Comparison of ENCODE assay signal across 22 cellular contexts in the genomic region with DNA sequence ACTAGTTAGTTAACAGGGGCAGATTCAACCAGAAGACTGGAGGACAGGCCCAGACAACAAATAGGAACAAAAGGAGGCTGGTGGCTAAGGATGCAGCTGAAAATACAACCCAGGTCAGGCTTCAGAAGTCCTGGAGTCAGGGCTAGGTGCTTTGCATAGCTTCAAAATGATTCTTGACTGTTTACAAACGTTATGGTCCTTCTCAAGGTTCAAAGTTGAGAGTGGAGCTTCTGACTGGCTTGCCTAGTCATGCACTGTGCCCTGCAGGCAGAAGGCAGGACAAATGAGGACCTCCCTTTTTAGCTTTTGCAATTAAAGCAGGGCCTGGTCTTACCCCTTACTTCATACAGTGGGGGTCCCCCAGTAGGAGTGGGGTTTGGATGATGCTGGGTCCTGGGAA. TPM values are rescaled to one million over a fixed set of nuclear protein-coding genes. Genes with fewer than 3 reads are reported as not detected.
DNase-seq lines count a peak whose midpoint lies in the region; ATAC-seq, FAIRE-seq and TF ChIP-seq lines count a peak whose summit lies in the region.
"Had no signal": no experiment of that assay in that cellular context is flagged by ENCODE, and none has a peak within 500 bp of the region (broad histone marks: within the 10 kb centered on the region; RNA-seq: fewer than 3 reads in every experiment).

No MANE protein-coding gene starts in this region.

- H3K36me3 ChIP-seq in bronchial epithelial cell (ENCODE audit: control insufficient read depth, insufficient read depth, low read length), result no peaks in the 10 kb centered on the region

- FAIRE-seq in bronchial epithelial cell (lab: Jason Lieb, UNC), result peak; percentile 58
- FAIRE-seq in GM12892 (lab: Jason Lieb, UNC), result no peak
- FAIRE-seq: A549, GM12878, GM19239, H54, HTR-8/SVneo had no signal

- no peak for TF ChIP-seq CTCF in bronchial epithelial cell (IDR thresholded peaks at IDR 0.05; ENCODE audit: insufficient read depth, low read length, severe bottlenecking)

- peaks cover 22% of the 10 kb centered on the region for H3K27me3 ChIP-seq in bronchial epithelial cell (ENCODE audit: control insufficient read depth, insufficient read depth, low read length)

- ATAC-seq in sciatic nerve (no peak), GM19351 (IDR thresholded peaks at IDR 0.05; ENCODE audit: unreplicated experiment) (no peak)
- ATAC-seq: A549; CD8-positive, alpha-beta T cell; GM12878; GM23338; HCT116 had no signal

- H3K4me3 ChIP-seq in bronchial epithelial cell (ENCODE audit: low read depth, low read length), result no peak overlapping the region
- H3K4me3 ChIP-seq: A549, GM12878, GM23338 had no signal

- intact Hi-C loops in sciatic nerve (cut with DNase I), result no loop called here

- DNase-seq in activated CD8-positive, alpha-beta memory T cell treated with anti-CD3 and anti-CD28 coated beads for 24 hours, result peak; percentile 9
- no peak for DNase-seq in activated CD8-positive, alpha-beta memory T cell treated with anti-CD3 and anti-CD28 coated beads, Interleukin-2, amount 50 U/mL, for 4 hours
- DNase-seq in NCI-H526 treated with DMSO at 0.1 percent for 48 hours (lab: John Stamatoyannopoulos, UW) (peak; percentile 2), bronchial epithelial cell (ENCODE audit: low read depth) (no peak), sciatic nerve (ENCODE audit: low spot score) (peak; percentile 27), GM12892 (ENCODE audit: insufficient read length) (no peak), iPS-NIHi7 (ENCODE audit: extremely low spot score) (no peak)
- DNase-seq: AML-193, Calu3, DND-41, EL, HFFc6 had no signal

- no peak for TF ChIP-seq POLR2A in GM12892 (IDR thresholded peaks at IDR 0.05; ENCODE audit: low read depth, low read length)

RNA-seq across cellular contexts. Expression of a gene that starts 4.4 kb away (rescaled TPM):
- total RNA-seq in bronchial epithelial cell, result 0.13 TPM in 1 of 2 replicates, not detected in the other
- 20.1 TPM for total RNA-seq in sciatic nerve
- 0.23 TPM for polyA plus RNA-seq in GM12892 (2012; ENCODE audit: missing spikeins)
- polyA plus RNA-seq: IgD-negative memory B cell had no signal

Comparison
In these comparisons a context has a peak if more than half of its experiments do, and no peak if none do; other contexts are left out.
1. DNase-seq: peak in activated CD8-positive, alpha-beta memory T cell treated with anti-CD3 and anti-CD28 coated beads for 24 hours (single experiment), NCI-H526 treated with DMSO at 0.1 percent for 48 hours (single experiment) and sciatic nerve (single experiment); none in activated CD8-positive, alpha-beta memory T cell treated with anti-CD3 and anti-CD28 coated beads, Interleukin-2, amount 50 U/mL, for 4 hours (single experiment), bronchial epithelial cell (single experiment), GM12892 (single experiment) and iPS-NIHi7 (single experiment).
2. RNA of a gene that starts 4.4 kb away (total RNA-seq): 20.1 TPM in sciatic nerve (single experiment); 0.13 TPM in bronchial epithelial cell; every median in the first group is over 10 times any median in the second.